In genomic region chr6:142716097-142716496, GRCh38 we compare ENCODE assay signal across 1 cellular context.
A peak's percentile ranks its signal among the peaks of the same experiment; 100 is the strongest.
TF ChIP-seq lines count a peak whose summit lies in the region.

No MANE protein-coding gene starts in this region.

TF ChIP-seq in HEK293, 187 proteins besides CTCF, POLR2A, EP300 and RAD21 (continued from another document):
- peak; percentile 36 for TF ChIP-seq PATZ1 (tag by site-specific recombination; IDR thresholded peaks at IDR 0.05)
- 0 out of 2 replicates have a peak, but pooled peaks have one; percentile 10 for TF ChIP-seq WT1 (tag by site-specific recombination; IDR thresholded peaks at IDR 0.05)
- TF ChIP-seq ZBTB20 (tag by site-specific recombination; IDR thresholded peaks at IDR 0.05): no peak
- peak; percentile 89 for TF ChIP-seq PRDM10 (tag by site-specific recombination; IDR thresholded peaks at IDR 0.05)
- no peak for TF ChIP-seq ZNF521 (tag by site-specific recombination; IDR thresholded peaks at IDR 0.05)
- TF ChIP-seq ZNF701 (tag by site-specific recombination; IDR thresholded peaks at IDR 0.05): no peak
- peak; percentile 40; the same call in 1 of the 2 replicates for TF ChIP-seq SP2 (tag by site-specific recombination; IDR thresholded peaks at IDR 0.05)
- TF ChIP-seq ZBTB49 (tag by site-specific recombination; IDR thresholded peaks at IDR 0.05; ENCODE audit: low read depth): no peak
- no peak for TF ChIP-seq ZNF423 (tag by site-specific recombination; IDR thresholded peaks at IDR 0.05)
- TF ChIP-seq ZNF658 (tag by site-specific recombination; IDR thresholded peaks at IDR 0.05): no peak
- no peak for TF ChIP-seq KLF10 (tag by site-specific recombination; IDR thresholded peaks at IDR 0.05)
- TF ChIP-seq ZSCAN16 (tag by site-specific recombination; IDR thresholded peaks at IDR 0.05): no peak
- no peak for TF ChIP-seq ZNF350 (tag by site-specific recombination; IDR thresholded peaks at IDR 0.05)
- no peak for TF ChIP-seq ZNF394 (tag by site-specific recombination; IDR thresholded peaks at IDR 0.05; ENCODE audit: borderline replicate concordance)
- no peak for TF ChIP-seq ZBTB48 (tag by site-specific recombination; IDR thresholded peaks at IDR 0.05)
- peak; percentile 77 for TF ChIP-seq EGR2 (tag by site-specific recombination; IDR thresholded peaks at IDR 0.05; ENCODE audit: low read depth)
- TF ChIP-seq ZNF174 (tag by site-specific recombination; IDR thresholded peaks at IDR 0.05): no peak
- peak; percentile 81 for TF ChIP-seq ZFHX2 (tag by site-specific recombination; conservative IDR thresholded peaks at IDR 0.05)
- TF ChIP-seq SP7 (tag by site-specific recombination; IDR thresholded peaks at IDR 0.05): peak; percentile 77
- TF ChIP-seq ZFP37 (tag by site-specific recombination; IDR thresholded peaks at IDR 0.05): no peak
- no peak for TF ChIP-seq ZNF311 (tag by site-specific recombination; IDR thresholded peaks at IDR 0.05; ENCODE audit: borderline replicate concordance)
